In the genomic region with DNA sequence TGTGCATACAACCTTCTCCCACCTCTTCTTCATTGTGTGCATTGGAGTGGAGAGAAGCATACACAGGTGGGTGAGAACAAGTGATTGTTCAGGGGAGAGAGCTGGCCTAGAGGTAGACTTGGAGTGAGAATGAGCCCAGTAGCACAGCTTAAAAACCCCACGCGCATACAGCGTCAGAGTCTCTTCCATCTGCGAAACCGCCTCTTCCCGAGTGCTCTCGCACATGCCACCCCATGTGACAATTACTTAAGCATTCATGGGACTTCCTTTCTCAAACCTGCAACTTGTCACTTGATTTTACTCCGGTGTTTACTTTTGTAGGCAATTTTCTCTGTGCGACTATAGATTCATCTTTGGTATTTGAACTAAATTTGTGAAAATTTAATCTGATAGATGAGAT, we compare ENCODE assay signal across 24 cellular contexts.
DNase-seq lines count a peak whose midpoint lies in the region; ATAC-seq, FAIRE-seq and TF ChIP-seq lines count a peak whose summit lies in the region.
"Had no signal": no experiment of that assay in that cellular context is flagged by ENCODE, and none has a peak within 500 bp of the region (broad histone marks: within the 10 kb centered on the region; RNA-seq: fewer than 3 reads in every experiment).

No MANE protein-coding gene starts in this region.

- BruUV-seq in HepG2 (replicated peaks; lab: Mats Ljungman, UMichigan): no TSS peak

- H3K4me3 ChIP-seq in HepG2 (replicated peaks in 1 of 3; ENCODE audit: insufficient read depth in 1 of 3, low read depth in 2 of 3, low read length in 3 of 3) (no peak overlapping the region), right lobe of liver (no peak overlapping the region)
- H3K4me3 ChIP-seq: A549, GM23248 had no signal

- POLR2A ChIA-PET in HepG2 (lab: Yijun Ruan, JAX): no interaction called here

- no peak for ATAC-seq in HepG2
- no peak for ATAC-seq in right lobe of liver
- no peak for ATAC-seq in GM18907 (IDR thresholded peaks at IDR 0.05; ENCODE audit: unreplicated experiment)
- no peak for ATAC-seq in HG02642 (IDR thresholded peaks at IDR 0.05; ENCODE audit: poor library complexity, unreplicated experiment)
- ATAC-seq: A549 had no signal

- 54% methylated on average over 9 of the region's 9 CpGs for WGBS in HepG2 (ENCODE audit: low lambda C conversion rate)
- WGBS in right lobe of liver (ENCODE audit: insufficient coverage, low coverage, low lambda C conversion rate, missing lambda C conversion rate): 98% methylated on average over 4 of the region's 9 CpGs

- TF ChIP-seq EP300 in HepG2 (IDR thresholded peaks at IDR 0.05; ENCODE audit: low read depth in 2 of 2, low read length in 2 of 2) (no peak), HepG2 (CRISPR knock-in tag; IDR thresholded peaks at IDR 0.05; ENCODE audit: borderline replicate concordance) (no peak)

- H3K27ac Mint-ChIP-seq in activated T-helper 2 cell treated with anti-CD3 and anti-CD28 coated beads, Interferon-gamma antibody, Interleukin-2, Interleukin-4, amounts not matched to agents 10 μg/mL and 5 μg/mL and 100 μg/mL, durations not matched to agents 14 hours and 24 hours and 36 hours: no peak overlapping the region
- H3K27ac Mint-ChIP-seq: CD4-positive, alpha-beta memory T cell had no signal

- no peaks in the 10 kb centered on the region for H3K79me2 ChIP-seq in HepG2 (ENCODE audit: insufficient read depth, low read length)

- H3K27me3 Mint-ChIP-seq in activated T-helper 2 cell treated with anti-CD3 and anti-CD28 coated beads, Interferon-gamma antibody, Interleukin-2, Interleukin-4, amounts not matched to agents 10 μg/mL and 5 μg/mL and 100 μg/mL, durations not matched to agents 14 hours and 24 hours and 36 hours (ENCODE audit: low read depth): no peaks in the 10 kb centered on the region

- H3K27me3 ChIP-seq in HepG2 (ENCODE audit: control insufficient read depth in 1 of 2, insufficient read depth in 2 of 2, low read length in 2 of 2) (no peaks in the 10 kb centered on the region; a peak in 2 of 5 replicates), right lobe of liver (no peaks in the 10 kb centered on the region)

- no peak overlapping the region for H3K4me2 ChIP-seq in HepG2 (ENCODE audit: low read depth, low read length)
- H3K4me2 ChIP-seq: A549 had no signal

- TF ChIP-seq RAD21 in HepG2 (CRISPR knock-in tag; IDR thresholded peaks at IDR 0.05): no peak

- H2AFZ ChIP-seq in HepG2 (ENCODE audit: low read length): no peak overlapping the region
- H2AFZ ChIP-seq: GM23248 had no signal

- H4K20me1 ChIP-seq in HepG2 (ENCODE audit: insufficient read depth, low read length): no peaks in the 10 kb centered on the region

- intact Hi-C loops in HepG2 (cut with micrococcal nuclease; ENCODE audit: unreplicated experiment): no loop called here
- intact Hi-C loops in right lobe of liver (cut with DNase I): no loop called here
- intact Hi-C loops in activated T-helper 2 cell treated with anti-CD3 and anti-CD28 coated beads, Interferon-gamma antibody, Interleukin-2, Interleukin-4, amounts not matched to agents 10 μg/mL and 5 μg/mL and 100 μg/mL, durations not matched to agents 14 hours and 24 hours and 36 hours (cut with micrococcal nuclease): no loop called here

- TF ChIP-seq CTCF in HepG2 (CRISPR knock-in tag; IDR thresholded peaks at IDR 0.05) (no peak), right lobe of liver (IDR thresholded peaks at IDR 0.05) (no peak)

- TF ChIP-seq POLR2A in HepG2 (IDR thresholded peaks at IDR 0.05; ENCODE audit: insufficient read depth in 1 of 2, low read depth in 2 of 2, low read length in 2 of 2) (no peak), right lobe of liver (IDR thresholded peaks at IDR 0.05) (no peak)

- H3K4me3 Mint-ChIP-seq in activated T-helper 2 cell treated with anti-CD3 and anti-CD28 coated beads, Interferon-gamma antibody, Interleukin-2, Interleukin-4, amounts not matched to agents 10 μg/mL and 5 μg/mL and 100 μg/mL, durations not matched to agents 14 hours and 24 hours and 36 hours (ENCODE audit: low read depth): no peak overlapping the region
- H3K4me3 Mint-ChIP-seq: CD4-positive, alpha-beta memory T cell had no signal

- in situ Hi-C loops in HepG2 (cut with HindIII; ENCODE audit: extremely low pct_ligation_motif_present, low pct_unique_long_range_greater_than_20kb) (no loop called here), SK-MEL-5 (cut with HindIII; ENCODE audit: low pct_unique_long_range_greater_than_20kb, low sequenced_read_pairs) (no loop called here)

- CTCF ChIA-PET in HepG2 (lab: Yijun Ruan, JAX; ENCODE audit: low intra/inter-chr PET ratio, low total read pairs): no interaction called here

- H3K36me3 ChIP-seq in HepG2 (replicated peaks in 1 of 2; ENCODE audit: control insufficient read depth in 1 of 2, insufficient read depth in 2 of 2, low read length in 2 of 2) (no peaks in the 10 kb centered on the region), right lobe of liver (no peaks in the 10 kb centered on the region)

- H3K9me3 Mint-ChIP-seq in activated T-helper 2 cell treated with anti-CD3 and anti-CD28 coated beads, Interferon-gamma antibody, Interleukin-2, Interleukin-4, amounts not matched to agents 10 μg/mL and 5 μg/mL and 100 μg/mL, durations not matched to agents 14 hours and 24 hours and 36 hours: no peaks in the 10 kb centered on the region

- no peak for DNase-seq in HepG2 (ENCODE audit: low spot score)
- no peak for DNase-seq in right lobe of liver
- DNase-seq in SK-MEL-5 (ENCODE audit: low read depth, low spot score): peak; percentile 10
- DNase-seq in superior temporal gyrus (ENCODE audit: extremely low spot score): peak; percentile 57
- no peak for DNase-seq in activated T-helper 2 cell treated with anti-CD3 and anti-CD28 coated beads, Interferon-gamma antibody, Interleukin-2, Interleukin-4, amounts not matched to agents 10 μg/mL and 5 μg/mL and 100 μg/mL, durations not matched to agents 14 hours and 24 hours and 36 hours (ENCODE audit: low spot score)
- DNase-seq: 8988T; ACHN; AML-193; C1 segment of cervical spinal cord; Calu3; CD4-positive, alpha-beta memory T cell; COR-L47; DMS53; DMS79 treated with DMSO at 0.1 percent for 48 hours; GM23248; H7; HCEC 1CT had no signal

- H3K27ac ChIP-seq in HepG2 (ENCODE audit: extremely low read length, insufficient read depth, low read length) (no peak overlapping the region), right lobe of liver (no peak overlapping the region)
- H3K27ac ChIP-seq: A549, GM23248 had no signal

- H3K9ac ChIP-seq in HepG2 (ENCODE audit: insufficient read depth, low read depth, low read length): no peak overlapping the region
- H3K9ac ChIP-seq: GM23248 had no signal

- H3K36me3 Mint-ChIP-seq in activated T-helper 2 cell treated with anti-CD3 and anti-CD28 coated beads, Interferon-gamma antibody, Interleukin-2, Interleukin-4, amounts not matched to agents 10 μg/mL and 5 μg/mL and 100 μg/mL, durations not matched to agents 14 hours and 24 hours and 36 hours (ENCODE audit: low read depth): no peaks in the 10 kb centered on the region
- H3K36me3 Mint-ChIP-seq: CD4-positive, alpha-beta memory T cell had no signal

- H3K4me1 ChIP-seq in HepG2 (ENCODE audit: insufficient read depth, low read length) (no peaks in the 10 kb centered on the region), right lobe of liver (no peaks in the 10 kb centered on the region)
- H3K4me1 ChIP-seq: A549 had no signal

- no peaks in the 10 kb centered on the region for H3K4me1 Mint-ChIP-seq in activated T-helper 2 cell treated with anti-CD3 and anti-CD28 coated beads, Interferon-gamma antibody, Interleukin-2, Interleukin-4, amounts not matched to agents 10 μg/mL and 5 μg/mL and 100 μg/mL, durations not matched to agents 14 hours and 24 hours and 36 hours (ENCODE audit: low read depth)
- H3K4me1 Mint-ChIP-seq: CD4-positive, alpha-beta memory T cell had no signal

- H3K9me3 ChIP-seq in HepG2 (ENCODE audit: low read length) (no peaks in the 10 kb centered on the region), right lobe of liver (no peaks in the 10 kb centered on the region)

- no peak for FAIRE-seq in HepG2 (lab: Jason Lieb, UNC)
- FAIRE-seq: A549, G401.6, GM12892, GM19239, H1 had no signal

TF ChIP-seq in HepG2, 621 proteins besides CTCF, POLR2A, EP300 and RAD21 (continues in another document):
- TF ChIP-seq, protein P1, sequence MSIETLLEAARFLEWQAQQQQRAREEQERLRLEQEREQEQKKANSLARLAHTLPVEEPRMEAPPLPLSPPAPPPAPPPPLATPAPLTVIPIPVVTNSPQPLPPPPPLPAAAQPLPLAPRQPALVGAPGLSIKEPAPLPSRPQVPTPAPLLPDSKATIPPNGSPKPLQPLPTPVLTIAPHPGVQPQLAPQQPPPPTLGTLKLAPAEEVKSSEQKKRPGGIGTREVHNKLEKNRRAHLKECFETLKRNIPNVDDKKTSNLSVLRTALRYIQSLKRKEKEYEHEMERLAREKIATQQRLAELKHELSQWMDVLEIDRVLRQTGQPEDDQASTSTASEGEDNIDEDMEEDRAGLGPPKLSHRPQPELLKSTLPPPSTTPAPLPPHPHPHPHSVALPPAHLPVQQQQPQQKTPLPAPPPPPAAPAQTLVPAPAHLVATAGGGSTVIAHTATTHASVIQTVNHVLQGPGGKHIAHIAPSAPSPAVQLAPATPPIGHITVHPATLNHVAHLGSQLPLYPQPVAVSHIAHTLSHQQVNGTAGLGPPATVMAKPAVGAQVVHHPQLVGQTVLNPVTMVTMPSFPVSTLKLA (IDR thresholded peaks at IDR 0.05): peak; percentile 21; the same call in 1 of the 2 replicates
- no peak for TF ChIP-seq ZNF446 (CRISPR knock-in tag; IDR thresholded peaks at IDR 0.05)
- TF ChIP-seq, protein P2, sequence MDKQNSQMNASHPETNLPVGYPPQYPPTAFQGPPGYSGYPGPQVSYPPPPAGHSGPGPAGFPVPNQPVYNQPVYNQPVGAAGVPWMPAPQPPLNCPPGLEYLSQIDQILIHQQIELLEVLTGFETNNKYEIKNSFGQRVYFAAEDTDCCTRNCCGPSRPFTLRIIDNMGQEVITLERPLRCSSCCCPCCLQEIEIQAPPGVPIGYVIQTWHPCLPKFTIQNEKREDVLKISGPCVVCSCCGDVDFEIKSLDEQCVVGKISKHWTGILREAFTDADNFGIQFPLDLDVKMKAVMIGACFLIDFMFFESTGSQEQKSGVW (CRISPR knock-in tag; IDR thresholded peaks at IDR 0.05; ENCODE audit: borderline replicate concordance): no peak
- no peak for TF ChIP-seq SMYD3 (CRISPR knock-in tag; IDR thresholded peaks at IDR 0.05)
- no peak for TF ChIP-seq KMT2B (CRISPR knock-in tag; IDR thresholded peaks at IDR 0.05)
- TF ChIP-seq ETV6 (CRISPR knock-in tag; conservative IDR thresholded peaks at IDR 0.05): no peak
- TF ChIP-seq, protein P3, sequence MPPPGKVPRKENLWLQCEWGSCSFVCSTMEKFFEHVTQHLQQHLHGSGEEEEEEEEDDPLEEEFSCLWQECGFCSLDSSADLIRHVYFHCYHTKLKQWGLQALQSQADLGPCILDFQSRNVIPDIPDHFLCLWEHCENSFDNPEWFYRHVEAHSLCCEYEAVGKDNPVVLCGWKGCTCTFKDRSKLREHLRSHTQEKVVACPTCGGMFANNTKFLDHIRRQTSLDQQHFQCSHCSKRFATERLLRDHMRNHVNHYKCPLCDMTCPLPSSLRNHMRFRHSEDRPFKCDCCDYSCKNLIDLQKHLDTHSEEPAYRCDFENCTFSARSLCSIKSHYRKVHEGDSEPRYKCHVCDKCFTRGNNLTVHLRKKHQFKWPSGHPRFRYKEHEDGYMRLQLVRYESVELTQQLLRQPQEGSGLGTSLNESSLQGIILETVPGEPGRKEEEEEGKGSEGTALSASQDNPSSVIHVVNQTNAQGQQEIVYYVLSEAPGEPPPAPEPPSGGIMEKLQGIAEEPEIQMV (CRISPR knock-in tag; IDR thresholded peaks at IDR 0.05; ENCODE audit: low read depth): no peak

Comparison
In these comparisons a context has a peak if more than half of its experiments do, and no peak if none do; other contexts are left out.
1. DNase-seq: peak in SK-MEL-5 (single experiment) and superior temporal gyrus (single experiment); none in HepG2 (single experiment), right lobe of liver (0 of 3) and activated T-helper 2 cell treated with anti-CD3 and anti-CD28 coated beads, Interferon-gamma antibody, Interleukin-2, Interleukin-4, amounts not matched to agents 10 μg/mL and 5 μg/mL and 100 μg/mL, durations not matched to agents 14 hours and 24 hours and 36 hours (single experiment).